In the genomic region with DNA sequence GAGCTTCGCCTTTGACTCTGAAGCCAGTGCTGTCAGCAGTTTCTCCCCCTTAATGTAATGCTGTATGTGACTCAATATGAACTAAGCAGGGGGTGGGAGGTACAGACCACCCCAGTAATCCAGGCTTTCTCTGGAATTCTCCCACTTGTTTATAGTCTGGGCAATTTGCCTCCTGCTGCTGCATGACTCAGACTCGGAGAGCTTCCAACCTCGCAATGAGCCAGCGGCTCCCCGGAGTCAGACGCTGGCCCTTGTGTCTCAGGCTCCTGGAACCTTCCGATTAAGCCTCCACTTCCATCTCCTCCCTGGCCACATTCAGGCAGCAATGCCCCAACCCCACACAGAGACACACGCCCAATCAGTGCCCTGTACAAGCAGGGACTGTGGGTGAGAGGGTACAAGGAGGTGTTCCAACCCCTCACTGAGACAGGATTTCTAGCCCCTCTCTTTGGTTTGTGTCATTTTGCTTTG, we compare ENCODE assay signal across 8 cellular contexts.
DNase-seq lines count a peak whose midpoint lies in the region; ATAC-seq, FAIRE-seq and TF ChIP-seq lines count a peak whose summit lies in the region.

No MANE protein-coding gene starts in this region.

- no peaks in the 10 kb centered on the region for H3K36me3 Mint-ChIP-seq in Calu3 (ENCODE audit: insufficient read depth, unreplicated experiment)
- H3K36me3 Mint-ChIP-seq in activated naive CD4-positive, alpha-beta T cell treated with anti-CD3 and anti-CD28 coated beads for 36 hours (ENCODE audit: low read depth): no peaks in the 10 kb centered on the region

- DNase-seq in Calu3: peak; percentile 37
- peak; percentile 81 for DNase-seq in RKO (ENCODE audit: low spot score)
- peak; percentile 96 for DNase-seq in fibroblast of the aortic adventitia (ENCODE audit: low read depth)
- peak; percentile 46 for DNase-seq in omental fat pad (ENCODE audit: low spot score)
- DNase-seq in activated naive CD4-positive, alpha-beta T cell treated with anti-CD3 and anti-CD28 coated beads for 36 hours: no peak
- DNase-seq in D721Med (ENCODE audit: insufficient read length, low spot score): no peak

- CTCF ChIA-PET in Calu3 (lab: Charles Lee): interaction anchor here (0.8 to 0.9 kb wide), 2 partner anchors 32 to 250 kb away, joined by 3 read pairs; no protein-coding TSS in a partner anchor
- CTCF ChIA-PET in activated naive CD4-positive, alpha-beta T cell treated with anti-CD3 and anti-CD28 coated beads for 36 hours (lab: Charles Lee): interaction anchor here (0.6 kb wide), 1 partner anchor 12 kb away, joined by 3 read pairs; no protein-coding TSS in a partner anchor

- intact Hi-C loops in Calu3 (cut with micrococcal nuclease; ENCODE audit: unreplicated experiment): no loop called here
- intact Hi-C loops in activated naive CD4-positive, alpha-beta T cell treated with anti-CD3 and anti-CD28 coated beads for 36 hours (cut with micrococcal nuclease): no loop called here

- TF ChIP-seq CTCF in Calu3 (IDR thresholded peaks at IDR 0.05; ENCODE audit: unreplicated experiment) (no peak), fibroblast of the aortic adventitia (IDR thresholded peaks at IDR 0.05; ENCODE audit: insufficient read depth, low read length) (no peak), omental fat pad (IDR thresholded peaks at IDR 0.05) (no peak), D721Med (IDR thresholded peaks at IDR 0.05; ENCODE audit: insufficient read depth, missing control alignments) (no peak)

- H3K4me3 ChIP-seq in fibroblast of the aortic adventitia (ENCODE audit: low read depth, low read length): peak overlapping the region; percentile 32

- no peaks in the 10 kb centered on the region for H3K27me3 Mint-ChIP-seq in Calu3 (ENCODE audit: unreplicated experiment)
- H3K27me3 Mint-ChIP-seq in activated naive CD4-positive, alpha-beta T cell treated with anti-CD3 and anti-CD28 coated beads for 36 hours (ENCODE audit: low read depth): peaks cover 17% of the 10 kb centered on the region

- H3K4me1 Mint-ChIP-seq in Calu3 (ENCODE audit: low read depth, unreplicated experiment): peaks cover 39% of the 10 kb centered on the region
- H3K4me1 Mint-ChIP-seq in activated naive CD4-positive, alpha-beta T cell treated with anti-CD3 and anti-CD28 coated beads for 36 hours (ENCODE audit: low read depth): no peaks in the 10 kb centered on the region

- peak overlapping the region; percentile 48 for H3K27ac Mint-ChIP-seq in Calu3 (ENCODE audit: unreplicated experiment)
- no peak overlapping the region for H3K27ac Mint-ChIP-seq in activated naive CD4-positive, alpha-beta T cell treated with anti-CD3 and anti-CD28 coated beads for 36 hours

- ATAC-seq in omental fat pad (ENCODE audit: low FRiP score): peak; percentile 91
- no peak for ATAC-seq in HG03196 (IDR thresholded peaks at IDR 0.05; ENCODE audit: unreplicated experiment)
- ATAC-seq in GM21360 (IDR thresholded peaks at IDR 0.05; ENCODE audit: unreplicated experiment): no peak

- H3K9me3 Mint-ChIP-seq in Calu3 (ENCODE audit: low read depth, unreplicated experiment): peaks cover 4% of the 10 kb centered on the region
- peaks cover 4% of the 10 kb centered on the region for H3K9me3 Mint-ChIP-seq in activated naive CD4-positive, alpha-beta T cell treated with anti-CD3 and anti-CD28 coated beads for 36 hours

- BruUV-seq in Calu3 (replicated peaks; lab: Mats Ljungman, UMichigan): no TSS peak

- H3K4me3 Mint-ChIP-seq in Calu3 (ENCODE audit: low read depth, unreplicated experiment): no peak overlapping the region
- H3K4me3 Mint-ChIP-seq in activated naive CD4-positive, alpha-beta T cell treated with anti-CD3 and anti-CD28 coated beads for 36 hours: no peak overlapping the region

- FAIRE-seq in D721Med (lab: Jason Lieb, UNC): no peak

Comparison
In these comparisons a context has a peak if more than half of its experiments do, and no peak if none do; other contexts are left out.
1. DNase-seq: peak in Calu3 (single experiment), RKO (single experiment), fibroblast of the aortic adventitia (single experiment) and omental fat pad (single experiment); none in activated naive CD4-positive, alpha-beta T cell treated with anti-CD3 and anti-CD28 coated beads for 36 hours (single experiment) and D721Med (single experiment).